In genomic region chr7:48035967-48036478, GRCh38 we compare ENCODE assay signal across 8 cellular contexts. TPM values are rescaled to one million over a fixed set of nuclear protein-coding genes. Genes with fewer than 3 reads are reported as not detected.
A peak's percentile ranks its signal among the peaks of the same experiment; 100 is the strongest.
DNase-seq lines count a peak whose midpoint lies in the region; ATAC-seq and TF ChIP-seq lines count a peak whose summit lies in the region.

No MANE protein-coding gene starts in this region.

- H3K27ac Mint-ChIP-seq in activated CD8-positive, alpha-beta T cell treated with anti-CD3 and anti-CD28 coated beads for 36 hours, result no peak overlapping the region

- peak; percentile 10 for ATAC-seq in GM21529 (IDR thresholded peaks at IDR 0.05; ENCODE audit: unreplicated experiment)
- peak; percentile 32 for ATAC-seq in activated CD8-positive, alpha-beta T cell treated with anti-CD3 and anti-CD28 coated beads for 36 hours
- no peak for ATAC-seq in GM18520 (IDR thresholded peaks at IDR 0.05; ENCODE audit: unreplicated experiment)

- H3K27me3 ChIP-seq in AG04450 (ENCODE audit: control insufficient read depth, insufficient read depth, low read length), result peaks cover 21% of the 10 kb centered on the region
- peaks cover 56% of the 10 kb centered on the region for H3K27me3 ChIP-seq in cardiac muscle cell

- H3K9me3 ChIP-seq in AG04450 (ENCODE audit: control insufficient read depth, insufficient read depth, low read length) (no peaks in the 10 kb centered on the region; the same call in 1 of the 2 replicates), cardiac muscle cell (ENCODE audit: low read depth) (no peaks in the 10 kb centered on the region)

- H3K27ac ChIP-seq in AG04450 (ENCODE audit: low read depth, low read length), result no peak overlapping the region
- no peak overlapping the region for H3K27ac ChIP-seq in cardiac muscle cell

- H3K9me3 Mint-ChIP-seq in activated CD8-positive, alpha-beta T cell treated with anti-CD3 and anti-CD28 coated beads for 36 hours, result no peaks in the 10 kb centered on the region

- TF ChIP-seq CTCF in AG04450 (IDR thresholded peaks at IDR 0.05; ENCODE audit: low read depth, low read length) (no peak), cardiac muscle cell (IDR thresholded peaks at IDR 0.05; ENCODE audit: low read depth, low read length) (no peak)
- no peak for TF ChIP-seq CTCF in activated CD8-positive, alpha-beta T cell treated with anti-CD3 and anti-CD28 coated beads for 36 hours (IDR thresholded peaks at IDR 0.05)

- intact Hi-C loops in activated CD8-positive, alpha-beta T cell treated with anti-CD3 and anti-CD28 coated beads for 36 hours (cut with micrococcal nuclease), result no loop called here
- intact Hi-C loops in posterior vena cava (cut with DNase I), result no loop called here

- H3K4me3 ChIP-seq in AG04450 (ENCODE audit: low read depth, low read length) (peak overlapping the region; percentile 63), cardiac muscle cell (peak overlapping the region; percentile 53)

- H3K4me1 Mint-ChIP-seq in activated CD8-positive, alpha-beta T cell treated with anti-CD3 and anti-CD28 coated beads for 36 hours (ENCODE audit: low read depth), result peaks cover 13% of the 10 kb centered on the region

- H3K4me1 ChIP-seq in cardiac muscle cell (ENCODE audit: low read depth), result no peaks in the 10 kb centered on the region

- no peaks in the 10 kb centered on the region for H3K36me3 Mint-ChIP-seq in activated CD8-positive, alpha-beta T cell treated with anti-CD3 and anti-CD28 coated beads for 36 hours (ENCODE audit: low read depth)

- peak overlapping the region; percentile 69 for H3K4me3 Mint-ChIP-seq in activated CD8-positive, alpha-beta T cell treated with anti-CD3 and anti-CD28 coated beads for 36 hours

- CTCF ChIA-PET in AG04450 (lab: Charles Lee), result no interaction called here
- CTCF ChIA-PET in activated CD8-positive, alpha-beta T cell treated with anti-CD3 and anti-CD28 coated beads for 36 hours (lab: Charles Lee), result interaction anchor here (3.7 kb wide), 1 partner anchor 74 kb away, joined by 10 read pairs; no protein-coding TSS in a partner anchor

- POLR2A ChIA-PET in AG04450 (lab: Yijun Ruan, JAX), result no interaction called here
- POLR2A ChIA-PET in activated CD8-positive, alpha-beta T cell treated with anti-CD3 and anti-CD28 coated beads for 36 hours (lab: Charles Lee), result interaction anchor here (0.6 to 1.8 kb wide), 2 partner anchors 15 to 53 kb away, joined by 3 to 5 read pairs; partner anchors contain the start of gene UPP1

- DNase-seq in AG04450 (ENCODE audit: low read depth, low spot score) (no peak), cardiac muscle cell (ENCODE audit: low read depth in 1 of 2, low spot score in 1 of 2) (peak; percentile 31 to 54), posterior vena cava (ENCODE audit: low spot score) (peak; percentile 85), SKM-1 (lab: John Stamatoyannopoulos, UW; ENCODE audit: unreplicated experiment) (no peak), GDM1 (lab: John Stamatoyannopoulos, UW) (no peak)
- DNase-seq in activated CD8-positive, alpha-beta T cell treated with anti-CD3 and anti-CD28 coated beads for 36 hours, result peak; percentile 12

- H3K36me3 ChIP-seq in cardiac muscle cell, result no peaks in the 10 kb centered on the region

- peaks cover 26% of the 10 kb centered on the region for H3K27me3 Mint-ChIP-seq in activated CD8-positive, alpha-beta T cell treated with anti-CD3 and anti-CD28 coated beads for 36 hours

RNA-seq across cellular contexts. Expression of gene C7orf57, which starts 0.7 kb away (rescaled TPM):
- polyA plus RNA-seq in AG04450 (2011; rRNA removed) (not detected in 2 replicates), cardiac muscle cell (0.11 TPM in 1 of 2 replicates, not detected in the other)
- not detected in 2 replicates for polyA minus RNA-seq in AG04450 (2011; rRNA and poly(A)+ RNA removed)
- under 1 TPM; 0.74 to 0.83 TPM for total RNA-seq in activated CD8-positive, alpha-beta T cell treated with anti-CD3 and anti-CD28 coated beads for 36 hours
- total RNA-seq in cardiac muscle cell (0.53 TPM in 1 of 2 replicates, not detected in the other), posterior vena cava (not detected)

RNA-seq across cellular contexts. Expression of gene SUN3, which starts 7.1 kb away (rescaled TPM):
- polyA plus RNA-seq in AG04450 (2011; rRNA removed) (not detected in 2 replicates), cardiac muscle cell (0.43 and 1.7 TPM in 2 replicates)
- not detected in 2 replicates for polyA minus RNA-seq in AG04450 (2011; rRNA and poly(A)+ RNA removed)
- under 1 TPM in 1 of 2 experiments, not detected in 1; 0.95 TPM for total RNA-seq in activated CD8-positive, alpha-beta T cell treated with anti-CD3 and anti-CD28 coated beads for 36 hours
- total RNA-seq in cardiac muscle cell (not detected in 2 replicates), posterior vena cava (not detected)

RNA-seq across cellular contexts. Expression of gene UPP1, which starts 53.0 kb away (rescaled TPM):
- polyA plus RNA-seq in AG04450 (2011; rRNA removed), result 7.9 and 8.3 TPM in 2 replicates
- polyA minus RNA-seq in AG04450 (2011; rRNA and poly(A)+ RNA removed), result 2.2 and 3.6 TPM in 2 replicates
- total RNA-seq in activated CD8-positive, alpha-beta T cell treated with anti-CD3 and anti-CD28 coated beads for 36 hours, result 10 to 100 TPM; 89.6 to 93.3 TPM
- total RNA-seq in cardiac muscle cell, result 13.6 and 26.5 TPM in 2 replicates
- 28.3 and 35.5 TPM in 2 replicates for polyA plus RNA-seq in cardiac muscle cell
- 10 to 100 TPM; 25.5 to 25.9 TPM for total RNA-seq in posterior vena cava

RNA-seq across cellular contexts. Expression of gene HUS1, which starts 56.6 kb away (rescaled TPM):
- polyA plus RNA-seq in AG04450 (2011; rRNA removed) (20.0 and 27.9 TPM in 2 replicates), cardiac muscle cell (19.0 and 19.6 TPM in 2 replicates)
- polyA minus RNA-seq in AG04450 (2011; rRNA and poly(A)+ RNA removed), result 25.1 and 26.3 TPM in 2 replicates
- total RNA-seq in activated CD8-positive, alpha-beta T cell treated with anti-CD3 and anti-CD28 coated beads for 36 hours, result 10 to 100 TPM; 37.1 to 43.5 TPM
- total RNA-seq in cardiac muscle cell (22.3 and 37.4 TPM in 2 replicates), posterior vena cava (10 to 100 TPM; 22.8 to 23.1 TPM)

Comparison
In these comparisons a context has a peak if more than half of its experiments do, and no peak if none do; other contexts are left out.
1. DNase-seq: peak in activated CD8-positive, alpha-beta T cell treated with anti-CD3 and anti-CD28 coated beads for 36 hours (single experiment), cardiac muscle cell (2 of 2) and posterior vena cava (single experiment); none in AG04450 (single experiment), SKM-1 (single experiment) and GDM1 (single experiment).